Comparison of ENCODE assay signal across 9 cellular contexts in genomic region chr1:150548324-150548631, GRCh38. TPM values are rescaled to one million over a fixed set of nuclear protein-coding genes. Genes with fewer than 3 reads are reported as not detected.
DNase-seq lines count a peak whose midpoint lies in the region; ATAC-seq and TF ChIP-seq lines count a peak whose summit lies in the region.
"Had no signal": no experiment of that assay in that cellular context is flagged by ENCODE, and none has a peak within 500 bp of the region (broad histone marks: within the 10 kb centered on the region; RNA-seq: fewer than 3 reads in every experiment).

No MANE protein-coding gene starts in this region.

- peaks cover 5% of the 10 kb centered on the region; the same call in 1 of the 2 replicates for H3K27me3 ChIP-seq in OCI-LY1 (ENCODE audit: insufficient read depth, low read length)
- peaks cover 12% of the 10 kb centered on the region for H3K27me3 ChIP-seq in neural cell (ENCODE audit: insufficient read depth, low read depth, low read length)
- H3K27me3 ChIP-seq in thyroid gland, result no peaks in the 10 kb centered on the region

- no peaks in the 10 kb centered on the region; the same call in 1 of the 2 replicates for H3F3A ChIP-seq in OCI-LY1 (ENCODE audit: insufficient read depth, low read length)
- H3F3A ChIP-seq in neural cell (ENCODE audit: insufficient read depth, low read length, poor library complexity, severe bottlenecking), result no peaks in the 10 kb centered on the region

- no peak for TF ChIP-seq RAD21 in neural cell (conservative IDR thresholded peaks at IDR 0.05)

- TF ChIP-seq CTCF in C4-2B (conservative IDR thresholded peaks at IDR 0.05), result no peak
- TF ChIP-seq CTCF in OCI-LY1 (IDR thresholded peaks at IDR 0.05; ENCODE audit: low read length), result no peak
- no peak for TF ChIP-seq CTCF in neural cell (IDR thresholded peaks at IDR 0.05; ENCODE audit: poor library complexity, severe bottlenecking)
- TF ChIP-seq CTCF in thyroid gland (IDR thresholded peaks at IDR 0.05), result no peak

- H3K36me3 ChIP-seq in OCI-LY1 (ENCODE audit: insufficient read depth, low read length), result no peaks in the 10 kb centered on the region
- no peaks in the 10 kb centered on the region for H3K36me3 ChIP-seq in neural cell (ENCODE audit: insufficient read depth, low read length)
- H3K36me3 ChIP-seq in thyroid gland, result no peaks in the 10 kb centered on the region

- H3K36me3 Mint-ChIP-seq in effector memory CD8-positive, alpha-beta T cell (ENCODE audit: insufficient read depth), result peaks cover 16% of the 10 kb centered on the region

- peak overlapping the region; percentile 68 to 79 for H3K4me3 Mint-ChIP-seq in effector memory CD8-positive, alpha-beta T cell

- H3K4me3 ChIP-seq in OCI-LY1 (ENCODE audit: low read depth, low read length, poor library complexity, severe bottlenecking) (peak overlapping the region; percentile 57), neural cell (ENCODE audit: low read length) (peak overlapping the region; percentile 69), thyroid gland (replicated peaks in 1 of 3) (peak overlapping the region in 1 of 3 donors; percentile 43)

- H3K9me2 ChIP-seq in OCI-LY1 (ENCODE audit: low read depth, low read length), result no peaks in the 10 kb centered on the region
- H3K9me2 ChIP-seq in neural cell (ENCODE audit: insufficient read depth, low read length), result no peaks in the 10 kb centered on the region

- H3K9me3 Mint-ChIP-seq in effector memory CD8-positive, alpha-beta T cell, result no peaks in the 10 kb centered on the region

- H3K79me2 ChIP-seq in OCI-LY1 (ENCODE audit: insufficient read depth, low read length) (no peaks in the 10 kb centered on the region), neural cell (replicated peaks; ENCODE audit: insufficient read depth, low read length) (no peaks in the 10 kb centered on the region)

- H3K4me1 ChIP-seq in OCI-LY1 (ENCODE audit: insufficient read depth, low read length, severe bottlenecking) (peaks cover 6% of the 10 kb centered on the region), thyroid gland (peaks cover 6 to 40% of the 10 kb centered on the region in 2 donors)

- no peak for TF ChIP-seq EP300 in neural cell (conservative IDR thresholded peaks at IDR 0.05; ENCODE audit: poor library complexity, severe bottlenecking)

- H3K9me3 ChIP-seq in OCI-LY1 (ENCODE audit: low read length) (no peaks in the 10 kb centered on the region), neural cell (ENCODE audit: low read length) (no peaks in the 10 kb centered on the region), thyroid gland (no peaks in the 10 kb centered on the region)

- DNase-seq in effector memory CD8-positive, alpha-beta T cell, result no peak
- DNase-seq in thyroid gland (no peak), EL (no peak)

- H3K9ac ChIP-seq in OCI-LY1 (ENCODE audit: low read length), result no peak overlapping the region; the same call in 1 of the 2 replicates
- no peak overlapping the region for H3K9ac ChIP-seq in neural cell (ENCODE audit: low read length)

- TF ChIP-seq POLR2A in thyroid gland (IDR thresholded peaks at IDR 0.05), result no peak

- peak overlapping the region; percentile 72 for H3K27ac ChIP-seq in C4-2B
- no peak overlapping the region for H3K27ac ChIP-seq in OCI-LY1 (ENCODE audit: low read depth, low read length, poor library complexity, severe bottlenecking)
- no peak overlapping the region for H3K27ac ChIP-seq in neural cell (ENCODE audit: low read length)
- no peak overlapping the region for H3K27ac ChIP-seq in thyroid gland

- H3K27ac Mint-ChIP-seq in effector memory CD8-positive, alpha-beta T cell, result no peak overlapping the region

- WGBS in thyroid gland, 2 donors, result 56 to 64% methylated on average over 4 of the region's 4 CpGs

- peaks cover 16 to 19% of the 10 kb centered on the region in 2 donors for H3K4me1 Mint-ChIP-seq in effector memory CD8-positive, alpha-beta T cell (ENCODE audit: low read depth in 2 of 2)

- intact Hi-C loops in thyroid gland (cut with DNase I), result no loop called here

- H3K4me2 ChIP-seq in OCI-LY1 (ENCODE audit: low read length) (peak overlapping the region; percentile 62; the same call in 1 of the 2 replicates), neural cell (ENCODE audit: low read length) (no peak overlapping the region)

- H4K20me1 ChIP-seq in OCI-LY1 (ENCODE audit: insufficient read depth, low read length) (no peaks in the 10 kb centered on the region), neural cell (ENCODE audit: insufficient read depth) (no peaks in the 10 kb centered on the region)

- ATAC-seq in effector memory CD8-positive, alpha-beta T cell (replicated peaks), result no peak
- no peak for ATAC-seq in GM21529 (IDR thresholded peaks at IDR 0.05; ENCODE audit: unreplicated experiment)
- ATAC-seq in GM19467 (IDR thresholded peaks at IDR 0.05; ENCODE audit: unreplicated experiment), result no peak

- H3K27me3 Mint-ChIP-seq in effector memory CD8-positive, alpha-beta T cell, result peaks cover 25 to 41% of the 10 kb centered on the region in 2 donors

- no peak overlapping the region for H2AFZ ChIP-seq in OCI-LY1 (ENCODE audit: low read length)
- no peak overlapping the region for H2AFZ ChIP-seq in neural cell (ENCODE audit: low read depth, low read length)

TF ChIP-seq in neural cell, 6 proteins besides CTCF, POLR2A, EP300 and RAD21:
- TF ChIP-seq EZH2 (IDR thresholded peaks at IDR 0.05; ENCODE audit: borderline replicate concordance, insufficient read depth, low read length, poor library complexity, severe bottlenecking) (no peak), POLR2AphosphoS5 (IDR thresholded peaks at IDR 0.05) (no peak), SMC3 (conservative IDR thresholded peaks at IDR 0.05; ENCODE audit: poor library complexity) (no peak), TAF1 (IDR thresholded peaks at IDR 0.05; ENCODE audit: low read depth) (no peak), MXI1 (conservative IDR thresholded peaks at IDR 0.05; ENCODE audit: poor library complexity, severe bottlenecking) (no peak)
- TF ChIP-seq, protein P1, sequence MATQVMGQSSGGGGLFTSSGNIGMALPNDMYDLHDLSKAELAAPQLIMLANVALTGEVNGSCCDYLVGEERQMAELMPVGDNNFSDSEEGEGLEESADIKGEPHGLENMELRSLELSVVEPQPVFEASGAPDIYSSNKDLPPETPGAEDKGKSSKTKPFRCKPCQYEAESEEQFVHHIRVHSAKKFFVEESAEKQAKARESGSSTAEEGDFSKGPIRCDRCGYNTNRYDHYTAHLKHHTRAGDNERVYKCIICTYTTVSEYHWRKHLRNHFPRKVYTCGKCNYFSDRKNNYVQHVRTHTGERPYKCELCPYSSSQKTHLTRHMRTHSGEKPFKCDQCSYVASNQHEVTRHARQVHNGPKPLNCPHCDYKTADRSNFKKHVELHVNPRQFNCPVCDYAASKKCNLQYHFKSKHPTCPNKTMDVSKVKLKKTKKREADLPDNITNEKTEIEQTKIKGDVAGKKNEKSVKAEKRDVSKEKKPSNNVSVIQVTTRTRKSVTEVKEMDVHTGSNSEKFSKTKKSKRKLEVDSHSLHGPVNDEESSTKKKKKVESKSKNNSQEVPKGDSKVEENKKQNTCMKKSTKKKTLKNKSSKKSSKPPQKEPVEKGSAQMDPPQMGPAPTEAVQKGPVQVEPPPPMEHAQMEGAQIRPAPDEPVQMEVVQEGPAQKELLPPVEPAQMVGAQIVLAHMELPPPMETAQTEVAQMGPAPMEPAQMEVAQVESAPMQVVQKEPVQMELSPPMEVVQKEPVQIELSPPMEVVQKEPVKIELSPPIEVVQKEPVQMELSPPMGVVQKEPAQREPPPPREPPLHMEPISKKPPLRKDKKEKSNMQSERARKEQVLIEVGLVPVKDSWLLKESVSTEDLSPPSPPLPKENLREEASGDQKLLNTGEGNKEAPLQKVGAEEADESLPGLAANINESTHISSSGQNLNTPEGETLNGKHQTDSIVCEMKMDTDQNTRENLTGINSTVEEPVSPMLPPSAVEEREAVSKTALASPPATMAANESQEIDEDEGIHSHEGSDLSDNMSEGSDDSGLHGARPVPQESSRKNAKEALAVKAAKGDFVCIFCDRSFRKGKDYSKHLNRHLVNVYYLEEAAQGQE (IDR thresholded peaks at IDR 0.05; ENCODE audit: borderline replicate concordance), result no peak

RNA-seq across cellular contexts. Expression of gene ADAMTSL4, which starts 0.9 kb away (rescaled TPM):
- polyA plus RNA-seq in neural cell, result 0.56 TPM in 1 of 2 replicates, not detected in the other
- polyA minus RNA-seq in neural cell, result not detected in 2 replicates
- 10 to 100 TPM in 1 of 4 donors, 1 to 10 TPM in 3; 2.1 to 15.7 (median 6.9) TPM for total RNA-seq in thyroid gland
- total RNA-seq: activated CD8-positive, alpha-beta memory T cell treated with anti-CD3 and anti-CD28 coated beads for 36 hours had no signal

RNA-seq across cellular contexts. Expression of gene MCL1, which starts 31.1 kb away (rescaled TPM):
- 151 and 171 TPM in 2 replicates for polyA plus RNA-seq in neural cell
- polyA minus RNA-seq in neural cell, result 246 and 252 TPM in 2 replicates
- 100 to 1,000 TPM; 164 to 313 (median 203) TPM for total RNA-seq in thyroid gland

RNA-seq across cellular contexts. Expression of gene FALEC, which starts 32.7 kb away (rescaled TPM):
- polyA plus RNA-seq in neural cell, result not detected in 2 replicates
- polyA minus RNA-seq in neural cell, result not detected in 2 replicates
- not detected for total RNA-seq in thyroid gland

RNA-seq across cellular contexts. Expression of gene ECM1, which starts 40.4 kb away (rescaled TPM):
- 2.3 and 4.2 TPM in 2 replicates for polyA plus RNA-seq in neural cell
- 0.58 and 0.73 TPM in 2 replicates for polyA minus RNA-seq in neural cell
- total RNA-seq in thyroid gland, result 10 to 100 TPM in 1 of 4 donors, 1 to 10 TPM in 3; 4.2 to 11.3 (median 7.0) TPM
